In genomic region chr12:6964605-6965025, GRCh38 we compare ENCODE assay signal across 1 cellular context.
TF ChIP-seq lines count a peak whose summit lies in the region.

No MANE protein-coding gene starts in this region.

TF ChIP-seq in endothelial cell of umbilical vein, 7 proteins besides CTCF, POLR2A, EP300 and RAD21:
- TF ChIP-seq POLR2AphosphoS5 (IDR thresholded peaks at IDR 0.05; ENCODE audit: insufficient read depth, low read depth, low read length), result no peak
- TF ChIP-seq MAX (IDR thresholded peaks at IDR 0.05; ENCODE audit: insufficient read depth, insufficient read length), result no peak
- TF ChIP-seq GATA2 (IDR thresholded peaks at IDR 0.05; ENCODE audit: insufficient read depth, insufficient read length, low read depth, low read length), result no peak
- TF ChIP-seq FOS (IDR thresholded peaks at IDR 0.05; ENCODE audit: borderline replicate concordance, insufficient read depth, low read length), result no peak
- no peak for TF ChIP-seq JUN (IDR thresholded peaks at IDR 0.05; ENCODE audit: borderline replicate concordance, insufficient read depth, insufficient read length, low read depth)
- TF ChIP-seq EZH2 (IDR thresholded peaks at IDR 0.05; ENCODE audit: borderline replicate concordance, low read depth, low read length, severe bottlenecking), result no peak
- no peak for TF ChIP-seq MYC (IDR thresholded peaks at IDR 0.05; ENCODE audit: low read depth, low read length)
TF ChIP-seq in endothelial cell of umbilical vein: peak in this region for 0.
